Comparison of ENCODE assay signal across 11 cellular contexts in genomic region chr7:128742206-128742605, GRCh38. TPM values are rescaled to one million over a fixed set of nuclear protein-coding genes. Genes with fewer than 3 reads are reported as not detected.
DNase-seq lines count a peak whose midpoint lies in the region; ATAC-seq and TF ChIP-seq lines count a peak whose summit lies in the region.
"Had no signal": no experiment of that assay in that cellular context is flagged by ENCODE, and none has a peak within 500 bp of the region (broad histone marks: within the 10 kb centered on the region; RNA-seq: fewer than 3 reads in every experiment).

No MANE protein-coding gene starts in this region.

- H3K4me3 Mint-ChIP-seq in neural crest cell (peak overlapping the region; percentile 62), CD14-positive monocyte (no peak overlapping the region)
- H3K4me3 Mint-ChIP-seq: T-helper 1 cell treated with Interleukin-12 subunit alpha and Interleukin-12 subunit beta and Interleukin-4 antibody, amounts not matched to agents 30 μg/mL and 1 μg/mL, for 36 hours had no signal

- intact Hi-C loops in CD14-positive monocyte (cut with micrococcal nuclease) = loop anchor here in 1 of 2 donors (10.0 kb wide), 1 partner anchor 123 kb away; the partner anchor contains the start of gene ATP6V1F

- peak overlapping the region; percentile 0 for H3K4me3 ChIP-seq in choroid plexus epithelial cell (ENCODE audit: low read depth, low read length)
- H3K4me3 ChIP-seq: lower lobe of right lung had no signal

- H3K27me3 Mint-ChIP-seq in neural crest cell (ENCODE audit: low read depth) (no peaks in the 10 kb centered on the region), CD14-positive monocyte (ENCODE audit: low read depth in 3 of 3) (peaks cover 0 to 2% (median under 1%) of the 10 kb centered on the region in 3 donors)

- peak; percentile 70 for DNase-seq in AG09319 (ENCODE audit: extremely low read depth, low read depth)
- peak; percentile 82 for DNase-seq in LHCN-M2 (ENCODE audit: low read depth)
- DNase-seq in choroid plexus epithelial cell (ENCODE audit: low read depth) = peak; percentile 44
- no peak for DNase-seq in neural crest cell (ENCODE audit: low read depth, low spot score)
- DNase-seq in CD14-positive monocyte (ENCODE audit: low spot score) = no peak
- DNase-seq in activated CD4-positive, alpha-beta T cell treated with anti-CD3 and anti-CD28 coated beads for 1 hour = no peak
- DNase-seq: lower lobe of right lung had no signal

- H3K4me1 Mint-ChIP-seq in neural crest cell (peaks cover 52% of the 10 kb centered on the region), CD14-positive monocyte (peaks cover 33% of the 10 kb centered on the region)

- TF ChIP-seq CTCF in AG09319 (IDR thresholded peaks at IDR 0.05; ENCODE audit: low read depth, low read length) (no peak), choroid plexus epithelial cell (conservative IDR thresholded peaks at IDR 0.05; ENCODE audit: low read depth, low read length) (no peak), neural crest cell (conservative IDR thresholded peaks at IDR 0.05) (no peak), CD14-positive monocyte (IDR thresholded peaks at IDR 0.05) (no peak)

- ATAC-seq in HG03097 (IDR thresholded peaks at IDR 0.05; ENCODE audit: low FRiP score, unreplicated experiment) = no peak
- no peak for ATAC-seq in activated CD4-positive, CD25-positive, alpha-beta regulatory T cell treated with anti-CD3 and anti-CD28 coated beads, Interleukin-2, amount 50 U/mL, for 24 hours
- ATAC-seq: lower lobe of right lung had no signal

- H3K36me3 Mint-ChIP-seq in neural crest cell (ENCODE audit: low read depth) (no peaks in the 10 kb centered on the region), CD14-positive monocyte (peaks cover 5 to 16% of the 10 kb centered on the region in 2 donors)

- no peaks in the 10 kb centered on the region for H3K9me3 Mint-ChIP-seq in neural crest cell
- H3K9me3 Mint-ChIP-seq in CD14-positive monocyte = no peaks in the 10 kb centered on the region
- H3K9me3 Mint-ChIP-seq: T-helper 1 cell treated with Interleukin-12 subunit alpha and Interleukin-12 subunit beta and Interleukin-4 antibody, amounts not matched to agents 30 μg/mL and 1 μg/mL, for 36 hours had no signal

- no peak overlapping the region for H3K27ac Mint-ChIP-seq in neural crest cell (ENCODE audit: unreplicated experiment)
- no peak overlapping the region for H3K27ac Mint-ChIP-seq in CD14-positive monocyte
- H3K27ac Mint-ChIP-seq: T-helper 1 cell treated with Interleukin-12 subunit alpha and Interleukin-12 subunit beta and Interleukin-4 antibody, amounts not matched to agents 30 μg/mL and 1 μg/mL, for 36 hours had no signal

RNA-seq across cellular contexts. Expression of gene CALU, which starts 3.0 kb away (rescaled TPM):
- total RNA-seq in LHCN-M2 (2014; rRNA removed) (841 and 886 TPM in 2 replicates), neural crest cell (139 and 145 TPM in 2 replicates)
- polyA plus RNA-seq in LHCN-M2 (2012) = 465 TPM
- polyA plus RNA-seq in CD14-positive monocyte = 10 to 100 TPM; 33.2 to 44.0 TPM

RNA-seq across cellular contexts. Expression of gene OPN1SW, which starts 33.4 kb away (rescaled TPM):
- total RNA-seq in LHCN-M2 (2014; rRNA removed) (1.7 and 2.1 TPM in 2 replicates), neural crest cell (not detected in 2 replicates)
- polyA plus RNA-seq in LHCN-M2 (2012) = 3.5 TPM
- polyA plus RNA-seq in CD14-positive monocyte = not detected
- total RNA-seq: glomerular endothelial cell, lower lobe of right lung had no signal

RNA-seq across cellular contexts. Expression of gene CCDC136, which starts 49.6 kb away (rescaled TPM):
- total RNA-seq in LHCN-M2 (2014; rRNA removed) (3.2 and 5.3 TPM in 2 replicates), neural crest cell (70.6 and 72.2 TPM in 2 replicates)
- 3.9 TPM for polyA plus RNA-seq in LHCN-M2 (2012)
- under 1 TPM in 1 of 2 donors, not detected in 1; 0.26 TPM for polyA plus RNA-seq in CD14-positive monocyte

Comparison
In these comparisons a context has a peak if more than half of its experiments do, and no peak if none do; other contexts are left out.
1. DNase-seq: peak in AG09319 (single experiment), LHCN-M2 (single experiment) and choroid plexus epithelial cell (single experiment); none in neural crest cell (single experiment), CD14-positive monocyte (single experiment) and activated CD4-positive, alpha-beta T cell treated with anti-CD3 and anti-CD28 coated beads for 1 hour (single experiment).
2. RNA of gene CCDC136, which starts 49.6 kb away (total RNA-seq): 70.6 to 72.2 TPM in neural crest cell; 3.2 to 5.3 TPM in LHCN-M2; every median in the first group is over 10 times any median in the second.